Comparison of ENCODE assay signal across 1 cellular context in genomic region chr3:185292238-185292637, GRCh38.
TF ChIP-seq lines count a peak whose summit lies in the region.

No MANE protein-coding gene starts in this region.

TF ChIP-seq in IMR-90, 13 proteins besides CTCF, POLR2A, EP300 and RAD21:
- TF ChIP-seq RFX5 (IDR thresholded peaks at IDR 0.05; ENCODE audit: low read depth, low read length) (no peak), CEBPB (IDR thresholded peaks at IDR 0.05; ENCODE audit: low read depth, low read length) (no peak), FOS (IDR thresholded peaks at IDR 0.05; ENCODE audit: low read depth, low read length) (no peak), RCOR1 (IDR thresholded peaks at IDR 0.05; ENCODE audit: insufficient replicate concordance, low read length) (no peak), NFE2L2 (IDR thresholded peaks at IDR 0.05; ENCODE audit: low read depth, low read length) (no peak), BHLHE40 (IDR thresholded peaks at IDR 0.05; ENCODE audit: low read depth, low read length) (no peak), MXI1 (IDR thresholded peaks at IDR 0.05; ENCODE audit: borderline replicate concordance, low read depth, low read length) (no peak), MAZ (IDR thresholded peaks at IDR 0.05; ENCODE audit: borderline replicate concordance, low read depth, low read length) (no peak), CHD1 (IDR thresholded peaks at IDR 0.05; ENCODE audit: low read depth, low read length) (no peak), USF2 (IDR thresholded peaks at IDR 0.05; ENCODE audit: low read depth, low read length) (no peak), SMC3 (IDR thresholded peaks at IDR 0.05; ENCODE audit: low read depth, low read length) (no peak), ELK1 (IDR thresholded peaks at IDR 0.05; ENCODE audit: borderline replicate concordance, low read depth, low read length) (no peak), MAFK (IDR thresholded peaks at IDR 0.05; ENCODE audit: low read depth, low read length) (no peak)
